10 cellular contexts compared by ENCODE assay signal in genomic region chr16:51326131-51326856, GRCh38.
DNase-seq lines count a peak whose midpoint lies in the region; ATAC-seq and TF ChIP-seq lines count a peak whose summit lies in the region.
"Had no signal": no experiment of that assay in that cellular context is flagged by ENCODE, and none has a peak within 500 bp of the region (broad histone marks: within the 10 kb centered on the region; RNA-seq: fewer than 3 reads in every experiment).

No MANE protein-coding gene starts in this region.

- H2BK15ac ChIP-seq in mesenchymal stem cell (ENCODE audit: low read depth, poor library complexity, severe bottlenecking), result no peak overlapping the region

- H3K9me3 ChIP-seq in mesenchymal stem cell (ENCODE audit: control insufficient read depth, low read length), result no peaks in the 10 kb centered on the region
- no peaks in the 10 kb centered on the region for H3K9me3 ChIP-seq in heart right ventricle

- no peak overlapping the region for H4K8ac ChIP-seq in mesenchymal stem cell (ENCODE audit: low read length)

- H3K4me1 ChIP-seq in mesenchymal stem cell (ENCODE audit: control insufficient read depth, insufficient read depth, low read depth, low read length), result peaks cover 7% of the 10 kb centered on the region
- no peaks in the 10 kb centered on the region for H3K4me1 ChIP-seq in heart right ventricle

- H2AK5ac ChIP-seq in mesenchymal stem cell (ENCODE audit: low read length, severe bottlenecking), result no peak overlapping the region

- no peak for ATAC-seq in heart right ventricle
- ATAC-seq: CD8-positive, alpha-beta T cell had no signal

- H3K27me3 ChIP-seq in mesenchymal stem cell (ENCODE audit: control insufficient read depth in 1 of 2, insufficient read depth in 1 of 2, low read length in 2 of 2) (no peaks in the 10 kb centered on the region), heart right ventricle (peaks cover 0 to 8% (median 0%) of the 10 kb centered on the region in 7 donors)

- intact Hi-C loops in heart right ventricle (cut with DNase I), result no loop called here

- H2AFZ ChIP-seq in mesenchymal stem cell (ENCODE audit: low read depth, low read length), result no peak overlapping the region

- no peak overlapping the region for H2BK5ac ChIP-seq in mesenchymal stem cell (ENCODE audit: low read depth, low read length, poor library complexity, severe bottlenecking)

- WGBS in mesenchymal stem cell, result 15% methylated on average over 7 of the region's 7 CpGs
- WGBS in heart right ventricle, 2 donors, result 47 to 51% methylated on average over 7 of the region's 7 CpGs

- H3K18ac ChIP-seq in mesenchymal stem cell (ENCODE audit: low read depth in 1 of 2, low read length in 2 of 2), result peak overlapping the region; percentile 6 to 7

- no peak overlapping the region for H3K4ac ChIP-seq in mesenchymal stem cell (ENCODE audit: low read depth in 1 of 2, low read length in 2 of 2)

- no peaks in the 10 kb centered on the region for H3K79me1 ChIP-seq in mesenchymal stem cell (replicated peaks; ENCODE audit: low read length, poor library complexity, severe bottlenecking)

- H2BK12ac ChIP-seq in mesenchymal stem cell (ENCODE audit: low read length in 2 of 2), result peak overlapping the region in 1 of 2 experiments; percentile 27

- peak overlapping the region; percentile 81 for H3K9ac ChIP-seq in mesenchymal stem cell (ENCODE audit: low read length)

- DNase-seq in AG08395 (ENCODE audit: low spot score) (peak; percentile 82), HPDE6-E6E7 (ENCODE audit: extremely low spot score) (peak; percentile 53), caudate nucleus (lab: John Stamatoyannopoulos, UW) (peak in 36 of 61 donors; percentile 7 to 87 (median 30)), mesenchymal stem cell (peak; percentile 87), NCI-H1105 (lab: John Stamatoyannopoulos, UW) (no peak), heart right ventricle (no peak), DMS79 treated with DMSO at 0.1 percent for 48 hours (lab: John Stamatoyannopoulos, UW) (no peak), Kasumi-1 (lab: John Stamatoyannopoulos, UW) (no peak)
- DNase-seq: CD8-positive, alpha-beta T cell; NCI-H2107 had no signal

- H3K36me3 ChIP-seq in mesenchymal stem cell (ENCODE audit: control insufficient read depth in 1 of 2, insufficient read depth in 2 of 2, low read depth in 1 of 2, low read length in 2 of 2) (no peaks in the 10 kb centered on the region), heart right ventricle (no peaks in the 10 kb centered on the region)

- H3K4me2 ChIP-seq in mesenchymal stem cell (ENCODE audit: low read length, poor library complexity, severe bottlenecking), result no peak overlapping the region

- H3K27ac ChIP-seq in caudate nucleus (ENCODE audit: low read depth, low read length) (peak overlapping the region; percentile 69), mesenchymal stem cell (ENCODE audit: low read length, poor library complexity, severe bottlenecking) (no peak overlapping the region), heart right ventricle (no peak overlapping the region)

- H3K4me3 ChIP-seq in mesenchymal stem cell (ENCODE audit: insufficient read depth in 1 of 2, low read depth in 1 of 2, low read length in 2 of 2), result peak overlapping the region in 1 of 2 experiments; percentile 57
- no peak overlapping the region for H3K4me3 ChIP-seq in heart right ventricle

- H4K91ac ChIP-seq in mesenchymal stem cell (ENCODE audit: low read length), result no peak overlapping the region

- TF ChIP-seq CTCF in heart right ventricle (IDR thresholded peaks at IDR 0.05), result no peak

- H3K23ac ChIP-seq in mesenchymal stem cell (ENCODE audit: low read length in 2 of 2), result no peak overlapping the region

- H3K14ac ChIP-seq in mesenchymal stem cell (ENCODE audit: low read length in 2 of 2), result no peak overlapping the region

- no peak overlapping the region for H2BK120ac ChIP-seq in mesenchymal stem cell (ENCODE audit: low read depth, low read length)

Comparison
In these comparisons a context has a peak if more than half of its experiments do, and no peak if none do; other contexts are left out.
1. DNase-seq: peak in AG08395 (single experiment), HPDE6-E6E7 (single experiment), caudate nucleus (36 of 61) and mesenchymal stem cell (single experiment); none in NCI-H1105 (single experiment), heart right ventricle (0 of 2), DMS79 treated with DMSO at 0.1 percent for 48 hours (single experiment) and Kasumi-1 (0 of 2).